In the genomic region with DNA sequence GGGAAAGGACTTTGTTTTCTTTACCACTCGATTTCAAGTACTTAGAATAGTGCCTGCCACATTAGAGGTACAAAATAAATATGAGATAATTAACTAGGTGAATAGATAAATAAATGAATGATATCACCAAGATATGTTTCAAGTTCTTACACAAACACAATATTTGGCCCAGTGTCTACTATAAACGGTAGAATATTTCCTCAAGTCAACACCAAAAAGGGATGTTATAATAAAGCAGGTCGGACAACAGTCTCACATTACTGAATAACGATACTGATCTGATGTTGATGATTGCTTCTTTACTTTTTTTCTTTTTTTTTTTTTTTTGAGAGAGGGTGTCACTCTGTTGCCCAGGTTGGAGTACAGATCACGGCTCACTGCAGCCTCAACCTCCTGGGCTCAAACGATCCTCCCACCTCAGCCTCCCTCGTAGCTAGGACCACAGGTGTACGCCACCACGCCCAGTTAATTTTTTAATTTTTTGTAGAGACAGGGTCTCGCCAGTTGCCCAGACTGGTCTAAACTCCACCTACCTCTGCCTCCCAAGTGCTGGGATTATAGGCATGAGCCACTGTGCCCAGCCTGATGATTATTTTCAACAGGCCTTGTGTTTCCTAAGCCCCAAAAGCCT, we compare ENCODE assay signal across 18 cellular contexts. TPM values are rescaled to one million over a fixed set of nuclear protein-coding genes. Genes with fewer than 3 reads are reported as not detected.
DNase-seq lines count a peak whose midpoint lies in the region; ATAC-seq and TF ChIP-seq lines count a peak whose summit lies in the region.
"Had no signal": no experiment of that assay in that cellular context is flagged by ENCODE, and none has a peak within 500 bp of the region (broad histone marks: within the 10 kb centered on the region; RNA-seq: fewer than 3 reads in every experiment).

No MANE protein-coding gene starts in this region.

- no peak for ATAC-seq in naive thymus-derived CD8-positive, alpha-beta T cell
- ATAC-seq in GM18858 (IDR thresholded peaks at IDR 0.05; ENCODE audit: unreplicated experiment) = no peak
- ATAC-seq: WTC11 had no signal

- POLR2A ChIA-PET in naive thymus-derived CD8-positive, alpha-beta T cell (lab: Charles Lee) = interaction anchor here (0.7 to 1.2 kb wide), 2 partner anchors 9 to 127 kb away, joined by 5 to 7 read pairs; no protein-coding TSS in a partner anchor

- peak overlapping the region; percentile 70 for H3K27ac ChIP-seq in C4-2B
- H3K27ac ChIP-seq: right atrium auricular region, RWPE1 had no signal

- H3K36me3 Mint-ChIP-seq in naive thymus-derived CD8-positive, alpha-beta T cell = peaks cover 0 to 2% (median 0%) of the 10 kb centered on the region in 3 donors

- peaks cover 27 to 52% (median 44%) of the 10 kb centered on the region in 4 donors for H3K4me1 Mint-ChIP-seq in naive thymus-derived CD8-positive, alpha-beta T cell

- peak; percentile 55 for DNase-seq in DMS153 (lab: John Stamatoyannopoulos, UW)
- DNase-seq in NCI-H2196 treated with DMSO at 0.1 percent for 48 hours (lab: John Stamatoyannopoulos, UW; ENCODE audit: unreplicated experiment) = peak; percentile 32
- DNase-seq in naive thymus-derived CD8-positive, alpha-beta T cell = no peak
- DNase-seq in T-helper 1 cell = no peak
- no peak for DNase-seq in stimulated activated CD4-positive, alpha-beta T cell treated with anti-CD3 and anti-CD28 coated beads, Interleukin-1b, Interleukin-23, amount 100 ng/mL, for 48 hours
- DNase-seq: activated naive CD8-positive, alpha-beta T cell treated with anti-CD3 and anti-CD28 coated beads, Interleukin-2, amount 10 ng/mL, durations not matched to agents 7 days and 5 days; EL; GOT3; immature natural killer cell; KBM-7; NCI-H146; stimulated activated CD4-positive, alpha-beta T cell treated with anti-CD3 and anti-CD28 coated beads, Interleukin-2, amount 100 ng/mL, for 24 hours had no signal

- peak overlapping the region in 6 of 10 donors; percentile 39 to 95 (median 83) for H3K27ac Mint-ChIP-seq in naive thymus-derived CD8-positive, alpha-beta T cell
- H3K27ac Mint-ChIP-seq: activated naive CD8-positive, alpha-beta T cell treated with anti-CD3 and anti-CD28 coated beads, Interleukin-2, amount 10 ng/mL, durations not matched to agents 7 days and 5 days; activated T-helper 1 cell treated with anti-CD3 and anti-CD28 coated beads, Interleukin-12 subunit alpha, Interleukin-12 subunit beta, Interleukin-2, Interleukin-4 antibody, amounts not matched to agents 30 ng/mL and 10 ng/mL and 1 ng/mL, durations not matched to agents 14 hours and 24 hours and 36 hours had no signal

- TF ChIP-seq CTCF in C4-2B (conservative IDR thresholded peaks at IDR 0.05) = no peak

- peaks cover 0 to 2% (median 0%) of the 10 kb centered on the region in 9 donors for H3K9me3 Mint-ChIP-seq in naive thymus-derived CD8-positive, alpha-beta T cell
- H3K9me3 Mint-ChIP-seq: activated T-helper 1 cell treated with anti-CD3 and anti-CD28 coated beads, Interleukin-12 subunit alpha, Interleukin-12 subunit beta, Interleukin-2, Interleukin-4 antibody, amounts not matched to agents 30 ng/mL and 10 ng/mL and 1 ng/mL, durations not matched to agents 14 hours and 24 hours and 36 hours; immature natural killer cell; WTC11 had no signal

- no peaks in the 10 kb centered on the region for H3K27me3 Mint-ChIP-seq in naive thymus-derived CD8-positive, alpha-beta T cell
- H3K27me3 Mint-ChIP-seq: activated naive CD8-positive, alpha-beta T cell treated with anti-CD3 and anti-CD28 coated beads, Interleukin-2, amount 10 ng/mL, durations not matched to agents 7 days and 5 days had no signal

- H3K4me3 Mint-ChIP-seq in naive thymus-derived CD8-positive, alpha-beta T cell = peak overlapping the region in 5 of 10 donors; percentile 6 to 100 (median 15)

RNA-seq across cellular contexts. Expression of a gene that starts 2.4 kb away (rescaled TPM):
- total RNA-seq in naive thymus-derived CD8-positive, alpha-beta T cell = 10 to 100 TPM; 34.8 to 37.1 TPM
- 10 to 100 TPM; 16.7 to 17.8 (median 17.1) TPM for polyA plus RNA-seq in naive thymus-derived CD8-positive, alpha-beta T cell

Comparison
In these comparisons a context has a peak if more than half of its experiments do, and no peak if none do; other contexts are left out.
1. DNase-seq: peak in DMS153 (single experiment) and NCI-H2196 treated with DMSO at 0.1 percent for 48 hours (single experiment); none in naive thymus-derived CD8-positive, alpha-beta T cell (0 of 10), T-helper 1 cell (0 of 5) and stimulated activated CD4-positive, alpha-beta T cell treated with anti-CD3 and anti-CD28 coated beads, Interleukin-1b, Interleukin-23, amount 100 ng/mL, for 48 hours (single experiment).